8 cellular contexts compared by ENCODE assay signal in genomic region chr11:10208045-10208674, GRCh38.
DNase-seq lines count a peak whose midpoint lies in the region; ATAC-seq and TF ChIP-seq lines count a peak whose summit lies in the region.

No MANE protein-coding gene starts in this region.

- TF ChIP-seq EP300 in ovary (IDR thresholded peaks at IDR 0.05), result no peak

- CTCF ChIA-PET in A673 (lab: Charles Lee) (no interaction called here), T-cell (lab: Charles Lee) (interaction anchor here (0.6 to 4.6 kb wide), 12 partner anchors 24 to 466 kb away, joined by 3 to 47 read pairs (median 4); no protein-coding TSS in a partner anchor)

- H3K4me3 ChIP-seq in A673 (ENCODE audit: low read depth, low read length, poor library complexity, severe bottlenecking) (no peak overlapping the region), GM12875 (ENCODE audit: low read depth, low read length) (no peak overlapping the region), foreskin fibroblast (ENCODE audit: low read depth in 1 of 2, low read length in 2 of 2) (no peak overlapping the region), ovary (no peak overlapping the region)

- DNase-seq in A673 (ENCODE audit: low spot score), result peak; percentile 50
- peak; percentile 29 for DNase-seq in NCI-H1105 (lab: John Stamatoyannopoulos, UW)
- DNase-seq in T-cell, result peak in 1 of 34 experiments; percentile 6
- peak; percentile 22 to 70 for DNase-seq in foreskin fibroblast
- DNase-seq in ovary, result no peak
- no peak for DNase-seq in activated gamma-delta T cell treated with Interleukin-2 at 50 U/mL for 16 hours

- no peaks in the 10 kb centered on the region for H3K27me3 ChIP-seq in A673 (replicated peaks; ENCODE audit: insufficient read depth, low read depth, low read length, poor library complexity)
- H3K27me3 ChIP-seq in ovary, result no peaks in the 10 kb centered on the region

- intact Hi-C loops in A673 (cut with micrococcal nuclease; ENCODE audit: unreplicated experiment), result loop anchor here (2.0 kb wide), 1 partner anchor 99 kb away; no protein-coding TSS in a partner anchor
- intact Hi-C loops in ovary (cut with DNase I), result loop anchor here in 2 of 4 donors (5.0 to 10.0 kb wide), 3 partner anchors 97 to 929 kb away; partner anchors contain the start of gene ADM (in 2 of the 2)

- H3K9me3 Mint-ChIP-seq in T-cell, result peaks cover 0 to 12% (median 5%) of the 10 kb centered on the region in 3 donors

- H3K36me3 ChIP-seq in A673 (ENCODE audit: insufficient read depth, low read length, poor library complexity, severe bottlenecking), result no peaks in the 10 kb centered on the region
- H3K36me3 ChIP-seq in ovary, result no peaks in the 10 kb centered on the region

- peaks cover 8% of the 10 kb centered on the region for H3K9me3 ChIP-seq in A673 (ENCODE audit: low read depth, low read length, poor library complexity, severe bottlenecking)
- no peaks in the 10 kb centered on the region for H3K9me3 ChIP-seq in ovary

- no peaks in the 10 kb centered on the region for H3K27me3 Mint-ChIP-seq in T-cell

- H3K27ac ChIP-seq in A673 (ENCODE audit: low read depth, low read length, poor library complexity, severe bottlenecking) (no peak overlapping the region), ovary (no peak overlapping the region)

- peaks cover 3% of the 10 kb centered on the region for H3K36me3 Mint-ChIP-seq in T-cell

- WGBS in ovary, 3 donors, result 33 to 41% (median 36%) methylated on average over 5 of the region's 5 CpGs

- ATAC-seq in T-cell (replicated peaks in 1 of 4) (peak in 3 of 4 experiments; percentile 34 to 58 (median 46)), GM19397 (IDR thresholded peaks at IDR 0.05; ENCODE audit: unreplicated experiment) (no peak)

- BruUV-seq in A673 (replicated peaks; lab: Mats Ljungman, UMichigan), result no TSS peak

- H3K4me1 Mint-ChIP-seq in T-cell, result no peaks in the 10 kb centered on the region

- peak; percentile 68 for TF ChIP-seq CTCF in A673 (conservative IDR thresholded peaks at IDR 0.05; ENCODE audit: low read depth, low read length)
- TF ChIP-seq CTCF in GM12875 (IDR thresholded peaks at IDR 0.05; ENCODE audit: borderline replicate concordance, insufficient read depth, low read depth, low read length), result peak; percentile 41; the same call in 1 of the 2 replicates
- peak; percentile 42 for TF ChIP-seq CTCF in foreskin fibroblast (IDR thresholded peaks at IDR 0.05; ENCODE audit: low read depth, low read length)
- TF ChIP-seq CTCF in ovary (IDR thresholded peaks at IDR 0.05), result peak; percentile 39 to 75 (median 60)

- H3K27ac Mint-ChIP-seq in T-cell, result no peak overlapping the region

- TF ChIP-seq POLR2A in ovary (IDR thresholded peaks at IDR 0.05), result no peak

- H3K4me1 ChIP-seq in A673 (ENCODE audit: insufficient read depth, low read length, poor library complexity, severe bottlenecking) (peaks cover 3% of the 10 kb centered on the region), ovary (ENCODE audit: insufficient read depth) (peaks cover 2% of the 10 kb centered on the region)

- POLR2A ChIA-PET in A673 (lab: Charles Lee; ENCODE audit: low non-redundant PET) (no interaction called here), T-cell (lab: Charles Lee) (interaction anchor here (0.6 to 0.7 kb wide), 2 partner anchors 91 to 690 kb away, joined by 3 to 4 read pairs; no protein-coding TSS in a partner anchor)

- H3K4me3 Mint-ChIP-seq in T-cell, result no peak overlapping the region

Comparison
In these comparisons a context has a peak if more than half of its experiments do, and no peak if none do; other contexts are left out.
1. DNase-seq: peak in A673 (single experiment), NCI-H1105 (single experiment) and foreskin fibroblast (2 of 2); none in ovary (0 of 5) and activated gamma-delta T cell treated with Interleukin-2 at 50 U/mL for 16 hours (single experiment).
2. Peak in every context shown above with its lines, with median percentiles within 50 percentile points of each other: CTCF ChIP-seq.